Comparison of ENCODE assay signal across 8 cellular contexts in genomic region chr18:49728542-49728941, GRCh38.
DNase-seq lines count a peak whose midpoint lies in the region; ATAC-seq and TF ChIP-seq lines count a peak whose summit lies in the region.

No MANE protein-coding gene starts in this region.

- no peak for TF ChIP-seq POLR2A in breast epithelium (IDR thresholded peaks at IDR 0.05)

- CTCF ChIA-PET in MCF 10A (lab: Yijun Ruan, JAX) = interaction anchor here (0.6 to 1.3 kb wide), 4 partner anchors 20 to 279 kb away, joined by 3 to 5 read pairs (median 4); no protein-coding TSS in a partner anchor

- no peaks in the 10 kb centered on the region for H3K27me3 Mint-ChIP-seq in MCF 10A (ENCODE audit: insufficient read depth, unreplicated experiment)

- no peaks in the 10 kb centered on the region for H3K9me3 ChIP-seq in breast epithelium

- H3K4me3 ChIP-seq in breast epithelium = no peak overlapping the region

- no peak overlapping the region for H3K27ac Mint-ChIP-seq in MCF 10A (ENCODE audit: low read depth, unreplicated experiment)

- DNase-seq in MCF 10A (ENCODE audit: unreplicated experiment) (peak; percentile 74), breast epithelium (ENCODE audit: low spot score in 2 of 2) (no peak), NCI-H1092 treated with DMSO at 0.1 percent for 48 hours (lab: John Stamatoyannopoulos, UW) (peak; percentile 44), iPS DF 4.7 (ENCODE audit: extremely low read depth, low spot score) (peak; percentile 41), NCI-H2171 (lab: John Stamatoyannopoulos, UW) (no peak)
- DNase-seq in activated CD8-positive, alpha-beta memory T cell treated with anti-CD3 and anti-CD28 coated beads, Interleukin-2, amount 50 U/mL, for 48 hours = peak; percentile 77
- peak; percentile 13 for DNase-seq in stimulated activated CD8-positive, alpha-beta memory T cell treated with anti-CD3 and anti-CD28 coated beads, Interleukin-4, amount 100 ng/mL, for 24 hours (ENCODE audit: low read depth)

- no peak for ATAC-seq in GM19035 (IDR thresholded peaks at IDR 0.05; ENCODE audit: unreplicated experiment)

- no peaks in the 10 kb centered on the region for H3K4me1 ChIP-seq in breast epithelium

- no peaks in the 10 kb centered on the region for H3K36me3 ChIP-seq in breast epithelium

- H3K9me3 Mint-ChIP-seq in MCF 10A (ENCODE audit: unreplicated experiment) = no peaks in the 10 kb centered on the region

- peaks cover 8% of the 10 kb centered on the region for H3K4me1 Mint-ChIP-seq in MCF 10A (ENCODE audit: insufficient read depth, unreplicated experiment)

- no peak overlapping the region for H3K4me3 Mint-ChIP-seq in MCF 10A (ENCODE audit: unreplicated experiment)

- H3K27me3 ChIP-seq in breast epithelium = no peaks in the 10 kb centered on the region

- H3K27ac ChIP-seq in breast epithelium = no peak overlapping the region

- POLR2A ChIA-PET in MCF 10A (lab: Yijun Ruan, JAX) = interaction anchor here (0.6 kb wide), 1 partner anchor 96 kb away, joined by 3 read pairs; no protein-coding TSS in a partner anchor

- BruUV-seq in MCF 10A (replicated peaks; lab: Mats Ljungman, UMichigan) = no TSS peak

- intact Hi-C loops in MCF 10A (cut with micrococcal nuclease) (loop anchor here (1.0 kb wide), 1 partner anchor 169 kb away; no protein-coding TSS in a partner anchor), breast epithelium (cut with DNase I; ENCODE audit: low total_unique reads) (loop anchor here (5.0 kb wide), 1 partner anchor 1186 kb away; no protein-coding TSS in a partner anchor)

- TF ChIP-seq CTCF in MCF 10A (IDR thresholded peaks at IDR 0.05; ENCODE audit: unreplicated experiment) (peak; percentile 64), breast epithelium (IDR thresholded peaks at IDR 0.05) (peak in 1 of 3 donors; percentile 27)

- H3K36me3 Mint-ChIP-seq in MCF 10A (ENCODE audit: insufficient read depth, unreplicated experiment) = no peaks in the 10 kb centered on the region

Comparison
In these comparisons a context has a peak if more than half of its experiments do, and no peak if none do; other contexts are left out.
1. DNase-seq: peak in MCF 10A (single experiment), NCI-H1092 treated with DMSO at 0.1 percent for 48 hours (single experiment), activated CD8-positive, alpha-beta memory T cell treated with anti-CD3 and anti-CD28 coated beads, Interleukin-2, amount 50 U/mL, for 48 hours (single experiment), iPS DF 4.7 (single experiment) and stimulated activated CD8-positive, alpha-beta memory T cell treated with anti-CD3 and anti-CD28 coated beads, Interleukin-4, amount 100 ng/mL, for 24 hours (single experiment); none in breast epithelium (0 of 2) and NCI-H2171 (single experiment).